9 cellular contexts compared by ENCODE assay signal in genomic region chr3:133505813-133506212, GRCh38.
A peak's percentile ranks its signal among the peaks of the same experiment; 100 is the strongest.
DNase-seq lines count a peak whose midpoint lies in the region; ATAC-seq and TF ChIP-seq lines count a peak whose summit lies in the region.
"Had no signal": no experiment of that assay in that cellular context is flagged by ENCODE, and none has a peak within 500 bp of the region (broad histone marks: within the 10 kb centered on the region; RNA-seq: fewer than 3 reads in every experiment).

No MANE protein-coding gene starts in this region.

- H3K4me3 ChIP-seq in DOHH2 (ENCODE audit: low read length): peak overlapping the region; percentile 63
- peak overlapping the region in 1 of 3 donors; percentile 21 for H3K4me3 ChIP-seq in liver (ENCODE audit: low read depth in 1 of 3, low read length in 3 of 3)
- H3K4me3 ChIP-seq in esophagus muscularis mucosa: no peak overlapping the region
- no peak overlapping the region for H3K4me3 ChIP-seq in smooth muscle cell

- peaks cover 20% of the 10 kb centered on the region for H3K4me1 ChIP-seq in DOHH2 (ENCODE audit: control insufficient read depth, low read length)
- H3K4me1 ChIP-seq in liver (ENCODE audit: control insufficient read depth in 4 of 4, insufficient read depth in 4 of 4, low read length in 3 of 4): peaks cover 4 to 30% (median 27%) of the 10 kb centered on the region in 4 donors
- no peaks in the 10 kb centered on the region for H3K4me1 ChIP-seq in esophagus muscularis mucosa
- H3K4me1 ChIP-seq in smooth muscle cell (ENCODE audit: low read depth): no peaks in the 10 kb centered on the region

- ATAC-seq in GM21528 (IDR thresholded peaks at IDR 0.05; ENCODE audit: low FRiP score, unreplicated experiment): peak; percentile 50
- ATAC-seq in HG03565 (IDR thresholded peaks at IDR 0.05; ENCODE audit: unreplicated experiment): peak; percentile 20

- H3K27ac ChIP-seq in DOHH2 (ENCODE audit: low read depth, low read length) (peak overlapping the region; percentile 39; the same call in 1 of the 2 replicates), liver (ENCODE audit: low read depth in 1 of 2, low read length in 2 of 2) (peak overlapping the region; percentile 65 to 74), esophagus muscularis mucosa (replicated peaks in 1 of 4) (no peak overlapping the region), smooth muscle cell (ENCODE audit: low read depth) (no peak overlapping the region)

- no peaks in the 10 kb centered on the region for H3K36me3 ChIP-seq in DOHH2 (ENCODE audit: control insufficient read depth, low read length)
- H3K36me3 ChIP-seq in liver (ENCODE audit: control insufficient read depth in 4 of 4, insufficient read depth in 3 of 4, low read depth in 1 of 4, low read length in 3 of 4): no peaks in the 10 kb centered on the region
- H3K36me3 ChIP-seq in esophagus muscularis mucosa: no peaks in the 10 kb centered on the region
- H3K36me3 ChIP-seq in smooth muscle cell (ENCODE audit: low read depth): no peaks in the 10 kb centered on the region

- TF ChIP-seq EP300 in esophagus muscularis mucosa (IDR thresholded peaks at IDR 0.05): no peak

- H3K9me3 ChIP-seq in DOHH2 (ENCODE audit: control insufficient read depth, insufficient read depth, low read length) (no peaks in the 10 kb centered on the region), liver (ENCODE audit: control insufficient read depth in 4 of 4, low read length in 3 of 4) (no peaks in the 10 kb centered on the region), esophagus muscularis mucosa (no peaks in the 10 kb centered on the region), smooth muscle cell (replicated peaks; ENCODE audit: low read depth) (no peaks in the 10 kb centered on the region)

- DNase-seq in UCSD-AML1 (lab: John Stamatoyannopoulos, UW; ENCODE audit: unreplicated experiment) (no peak), NCI-H1048 (lab: John Stamatoyannopoulos, UW) (no peak), esophagus muscularis mucosa (ENCODE audit: extremely low spot score) (no peak), smooth muscle cell (lab: John Stamatoyannopoulos, UW; ENCODE audit: unreplicated experiment) (no peak)
- DNase-seq: activated CD8-positive, alpha-beta memory T cell treated with anti-CD3 and anti-CD28 coated beads, Interleukin-2, amount 50 U/mL, for 4 hours had no signal

- H3K9me2 ChIP-seq in DOHH2 (replicated peaks; ENCODE audit: control insufficient read depth, low read length): no peaks in the 10 kb centered on the region

- H3K4me2 ChIP-seq in DOHH2 (ENCODE audit: low read length) (peak overlapping the region; percentile 88), smooth muscle cell (no peak overlapping the region)

- H4K20me1 ChIP-seq in DOHH2 (ENCODE audit: control insufficient read depth, insufficient read depth, low read depth, low read length) (no peaks in the 10 kb centered on the region), smooth muscle cell (ENCODE audit: low read depth) (no peaks in the 10 kb centered on the region)

- H2AFZ ChIP-seq in smooth muscle cell (ENCODE audit: low read depth): no peak overlapping the region

- H3K27me3 ChIP-seq in DOHH2 (ENCODE audit: control insufficient read depth, low read length) (no peaks in the 10 kb centered on the region), liver (ENCODE audit: control insufficient read depth in 4 of 4, insufficient read depth in 4 of 4, low read length in 3 of 4) (no peaks in the 10 kb centered on the region), esophagus muscularis mucosa (no peaks in the 10 kb centered on the region), smooth muscle cell (ENCODE audit: low read depth) (peaks cover 6% of the 10 kb centered on the region)

- H3F3A ChIP-seq in DOHH2 (ENCODE audit: control insufficient read depth, insufficient read depth) (peaks cover 4% of the 10 kb centered on the region; the same call in 1 of the 2 replicates), smooth muscle cell (ENCODE audit: low read depth) (no peaks in the 10 kb centered on the region)

- 7% methylated on average over 3 of the region's 3 CpGs for WGBS in liver
- WGBS in esophagus muscularis mucosa: 27% methylated on average over 3 of the region's 3 CpGs
- WGBS in smooth muscle cell (ENCODE audit: low lambda C conversion rate): 86% methylated on average over 3 of the region's 3 CpGs

- no peak for TF ChIP-seq CTCF in DOHH2 (IDR thresholded peaks at IDR 0.05; ENCODE audit: low read depth, low read length, poor library complexity, severe bottlenecking)
- TF ChIP-seq CTCF in liver (IDR thresholded peaks at IDR 0.05; ENCODE audit: low read depth, low read length, missing input control): no peak
- TF ChIP-seq CTCF in esophagus muscularis mucosa (IDR thresholded peaks at IDR 0.05): no peak
- no peak for TF ChIP-seq CTCF in smooth muscle cell (IDR thresholded peaks at IDR 0.05; ENCODE audit: borderline replicate concordance, insufficient read depth, poor library complexity, severe bottlenecking)

- H3K79me2 ChIP-seq in DOHH2 (ENCODE audit: control insufficient read depth, low read length): no peaks in the 10 kb centered on the region
- H3K79me2 ChIP-seq in smooth muscle cell (ENCODE audit: low read depth): no peaks in the 10 kb centered on the region

- TF ChIP-seq POLR2A in esophagus muscularis mucosa (IDR thresholded peaks at IDR 0.05; ENCODE audit: low read depth): no peak

- TF ChIP-seq RAD21 in liver (IDR thresholded peaks at IDR 0.05): peak in 1 of 2 donors; percentile 38

- intact Hi-C loops in esophagus muscularis mucosa (cut with DNase I): no loop called here

- H3K9ac ChIP-seq in liver (ENCODE audit: low read depth in 1 of 2, low read length in 2 of 2): peak overlapping the region in 1 of 2 donors; percentile 79
- H3K9ac ChIP-seq in smooth muscle cell (ENCODE audit: low read depth): no peak overlapping the region

TF ChIP-seq in liver, 16 proteins besides CTCF, POLR2A, EP300 and RAD21:
- TF ChIP-seq HNF4G (IDR thresholded peaks at IDR 0.05) (no peak), FOXA1 (IDR thresholded peaks at IDR 0.05) (no peak), RXRA (IDR thresholded peaks at IDR 0.05) (peak; percentile 36 to 88), JUND (IDR thresholded peaks at IDR 0.05) (peak in 1 of 2 donors; percentile 47), HNF4A (conservative IDR thresholded peaks at IDR 0.05) (peak; percentile 11 to 72), GABPA (IDR thresholded peaks at IDR 0.05 in 1 of 2, conservative IDR thresholded peaks at IDR 0.05 in 1 of 2) (no peak), NR2F2 (IDR thresholded peaks at IDR 0.05) (no peak)
- TF ChIP-seq, protein P1, sequence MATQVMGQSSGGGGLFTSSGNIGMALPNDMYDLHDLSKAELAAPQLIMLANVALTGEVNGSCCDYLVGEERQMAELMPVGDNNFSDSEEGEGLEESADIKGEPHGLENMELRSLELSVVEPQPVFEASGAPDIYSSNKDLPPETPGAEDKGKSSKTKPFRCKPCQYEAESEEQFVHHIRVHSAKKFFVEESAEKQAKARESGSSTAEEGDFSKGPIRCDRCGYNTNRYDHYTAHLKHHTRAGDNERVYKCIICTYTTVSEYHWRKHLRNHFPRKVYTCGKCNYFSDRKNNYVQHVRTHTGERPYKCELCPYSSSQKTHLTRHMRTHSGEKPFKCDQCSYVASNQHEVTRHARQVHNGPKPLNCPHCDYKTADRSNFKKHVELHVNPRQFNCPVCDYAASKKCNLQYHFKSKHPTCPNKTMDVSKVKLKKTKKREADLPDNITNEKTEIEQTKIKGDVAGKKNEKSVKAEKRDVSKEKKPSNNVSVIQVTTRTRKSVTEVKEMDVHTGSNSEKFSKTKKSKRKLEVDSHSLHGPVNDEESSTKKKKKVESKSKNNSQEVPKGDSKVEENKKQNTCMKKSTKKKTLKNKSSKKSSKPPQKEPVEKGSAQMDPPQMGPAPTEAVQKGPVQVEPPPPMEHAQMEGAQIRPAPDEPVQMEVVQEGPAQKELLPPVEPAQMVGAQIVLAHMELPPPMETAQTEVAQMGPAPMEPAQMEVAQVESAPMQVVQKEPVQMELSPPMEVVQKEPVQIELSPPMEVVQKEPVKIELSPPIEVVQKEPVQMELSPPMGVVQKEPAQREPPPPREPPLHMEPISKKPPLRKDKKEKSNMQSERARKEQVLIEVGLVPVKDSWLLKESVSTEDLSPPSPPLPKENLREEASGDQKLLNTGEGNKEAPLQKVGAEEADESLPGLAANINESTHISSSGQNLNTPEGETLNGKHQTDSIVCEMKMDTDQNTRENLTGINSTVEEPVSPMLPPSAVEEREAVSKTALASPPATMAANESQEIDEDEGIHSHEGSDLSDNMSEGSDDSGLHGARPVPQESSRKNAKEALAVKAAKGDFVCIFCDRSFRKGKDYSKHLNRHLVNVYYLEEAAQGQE (IDR thresholded peaks at IDR 0.05): peak; percentile 53
TF ChIP-seq in liver: peak in this region for 4.

Comparison
In these comparisons a context has a peak if more than half of its experiments do, and no peak if none do; other contexts are left out.
1. H3K27ac ChIP-seq: peak in DOHH2 (single experiment) and liver (2 of 2); none in esophagus muscularis mucosa (0 of 4) and smooth muscle cell (single experiment).